In genomic region chr5:170291324-170291847, GRCh38 we compare ENCODE assay signal across 20 cellular contexts. TPM values are rescaled to one million over a fixed set of nuclear protein-coding genes. Genes with fewer than 3 reads are reported as not detected.
DNase-seq lines count a peak whose midpoint lies in the region; ATAC-seq and TF ChIP-seq lines count a peak whose summit lies in the region.
"Had no signal": no experiment of that assay in that cellular context is flagged by ENCODE, and none has a peak within 500 bp of the region (broad histone marks: within the 10 kb centered on the region; RNA-seq: fewer than 3 reads in every experiment).

No MANE protein-coding gene starts in this region.

- CTCF ChIA-PET in activated CD8-positive, alpha-beta T cell treated with anti-CD3 and anti-CD28 coated beads for 36 hours (lab: Charles Lee) = interaction anchor here (1.0 to 19.3 kb wide), 10 partner anchors 8 to 66 kb away, joined by 4 to 204 read pairs (median 37); partner anchors contain the start of gene LCP2

- ATAC-seq in activated CD8-positive, alpha-beta T cell treated with anti-CD3 and anti-CD28 coated beads for 36 hours = peak; percentile 7
- ATAC-seq in GM19463 (IDR thresholded peaks at IDR 0.05; ENCODE audit: unreplicated experiment) = no peak
- ATAC-seq: heart right ventricle had no signal

- no peaks in the 10 kb centered on the region for H3K27me3 Mint-ChIP-seq in activated naive CD4-positive, alpha-beta T cell treated with anti-CD3 and anti-CD28 coated beads, Interleukin-2, amount 50 U/mL, for 24 hours
- H3K27me3 Mint-ChIP-seq in activated CD8-positive, alpha-beta T cell treated with anti-CD3 and anti-CD28 coated beads for 36 hours = no peaks in the 10 kb centered on the region
- H3K27me3 Mint-ChIP-seq in immature natural killer cell (ENCODE audit: low read depth in 3 of 3) = peaks cover 3 to 11% (median 7%) of the 10 kb centered on the region in 3 donors

- TF ChIP-seq CTCF in activated CD8-positive, alpha-beta T cell treated with anti-CD3 and anti-CD28 coated beads for 36 hours (IDR thresholded peaks at IDR 0.05) = no peak

- peak overlapping the region; percentile 100 for H3K4me3 Mint-ChIP-seq in activated naive CD4-positive, alpha-beta T cell treated with anti-CD3 and anti-CD28 coated beads, Interleukin-2, amount 50 U/mL, for 24 hours
- peak overlapping the region; percentile 97 for H3K4me3 Mint-ChIP-seq in activated CD8-positive, alpha-beta T cell treated with anti-CD3 and anti-CD28 coated beads for 36 hours
- peak overlapping the region; percentile 97 to 100 (median 99) for H3K4me3 Mint-ChIP-seq in immature natural killer cell
- H3K4me3 Mint-ChIP-seq: nephron had no signal

- POLR2A ChIA-PET in activated CD8-positive, alpha-beta T cell treated with anti-CD3 and anti-CD28 coated beads for 36 hours (lab: Charles Lee) = interaction anchor here (0.7 to 21.9 kb wide), 8 partner anchors 10 to 41 kb away, joined by 3 to 470 read pairs (median 8); no protein-coding TSS in a partner anchor

- peaks cover 85% of the 10 kb centered on the region for H3K4me1 Mint-ChIP-seq in activated naive CD4-positive, alpha-beta T cell treated with anti-CD3 and anti-CD28 coated beads, Interleukin-2, amount 50 U/mL, for 24 hours
- H3K4me1 Mint-ChIP-seq in activated CD8-positive, alpha-beta T cell treated with anti-CD3 and anti-CD28 coated beads for 36 hours (ENCODE audit: low read depth) = peaks cover 76% of the 10 kb centered on the region
- H3K4me1 Mint-ChIP-seq in immature natural killer cell = peaks cover 98 to 99% of the 10 kb centered on the region in 2 donors

- peak overlapping the region; percentile 99 for H3K27ac Mint-ChIP-seq in activated naive CD4-positive, alpha-beta T cell treated with anti-CD3 and anti-CD28 coated beads, Interleukin-2, amount 50 U/mL, for 24 hours
- H3K27ac Mint-ChIP-seq in activated CD8-positive, alpha-beta T cell treated with anti-CD3 and anti-CD28 coated beads for 36 hours = peak overlapping the region; percentile 96
- H3K27ac Mint-ChIP-seq in immature natural killer cell = peak overlapping the region; percentile 89 to 99 (median 94)
- H3K27ac Mint-ChIP-seq: nephron had no signal

- DNase-seq in activated naive CD4-positive, alpha-beta T cell treated with Interleukin-2 at 50 U/mL for 16 hours = no peak
- DNase-seq in activated CD8-positive, alpha-beta T cell treated with anti-CD3 and anti-CD28 coated beads for 36 hours = peak; percentile 38
- DNase-seq in immature natural killer cell (no peak), COLO668 (lab: John Stamatoyannopoulos, UW; ENCODE audit: unreplicated experiment) (no peak), substantia nigra (lab: John Stamatoyannopoulos, UW) (no peak), NCI-H128 (lab: John Stamatoyannopoulos, UW; ENCODE audit: unreplicated experiment) (no peak)
- DNase-seq: activated CD4-positive, alpha-beta T cell treated with anti-CD3 and anti-CD28 coated beads for 4 hours; activated gamma-delta T cell; DMS 273 treated with DMSO at 0.1 percent for 48 hours; heart right ventricle; islet precursor cell; mammary epithelial cell; NCI-H1436 treated with DMSO at 0.1 percent for 48 hours; NCI-H345; NK-92 treated with Interleukin-12 subunit alpha and Interleukin-12 subunit beta, amount 100 ng/mL, for 24 hours had no signal

- H3K27ac ChIP-seq in substantia nigra (ENCODE audit: low read depth, low read length, poor library complexity, severe bottlenecking) = no peak overlapping the region
- H3K27ac ChIP-seq: KMS-11 had no signal

- intact Hi-C loops in activated CD8-positive, alpha-beta T cell treated with anti-CD3 and anti-CD28 coated beads for 36 hours (cut with micrococcal nuclease) = no loop called here

- H3K36me3 Mint-ChIP-seq in activated naive CD4-positive, alpha-beta T cell treated with anti-CD3 and anti-CD28 coated beads, Interleukin-2, amount 50 U/mL, for 24 hours = peaks cover 50% of the 10 kb centered on the region
- peaks cover 100% of the 10 kb centered on the region for H3K36me3 Mint-ChIP-seq in activated CD8-positive, alpha-beta T cell treated with anti-CD3 and anti-CD28 coated beads for 36 hours (ENCODE audit: low read depth)
- H3K36me3 Mint-ChIP-seq in immature natural killer cell = peaks cover 55 to 88% (median 60%) of the 10 kb centered on the region in 3 donors

- no peaks in the 10 kb centered on the region for H3K9me3 Mint-ChIP-seq in activated naive CD4-positive, alpha-beta T cell treated with anti-CD3 and anti-CD28 coated beads, Interleukin-2, amount 50 U/mL, for 24 hours
- no peaks in the 10 kb centered on the region for H3K9me3 Mint-ChIP-seq in activated CD8-positive, alpha-beta T cell treated with anti-CD3 and anti-CD28 coated beads for 36 hours
- H3K9me3 Mint-ChIP-seq in immature natural killer cell = no peaks in the 10 kb centered on the region

RNA-seq across cellular contexts. Expression of gene LCP2, which starts 6.2 kb away (rescaled TPM):
- total RNA-seq in activated CD8-positive, alpha-beta T cell treated with anti-CD3 and anti-CD28 coated beads for 36 hours = 100 to 1,000 TPM; 243 to 259 TPM
- 100 to 1,000 TPM in 1 of 3 donors, 10 to 100 TPM in 2; 87.1 to 276 (median 99.3) TPM for polyA plus RNA-seq in immature natural killer cell
- total RNA-seq: mammary epithelial cell, pulmonary artery endothelial cell had no signal
- polyA plus RNA-seq: mammary epithelial cell had no signal

RNA-seq across cellular contexts. Expression of gene C5orf58, which starts 58.6 kb away (rescaled TPM):
- not detected for total RNA-seq in activated CD8-positive, alpha-beta T cell treated with anti-CD3 and anti-CD28 coated beads for 36 hours
- 1 to 10 TPM in 1 of 3 donors, under 1 TPM in 1, not detected in 1; 0.23 to 1.9 TPM for polyA plus RNA-seq in immature natural killer cell
- total RNA-seq: mammary epithelial cell, pulmonary artery endothelial cell had no signal
- polyA plus RNA-seq: heart right ventricle, mammary epithelial cell had no signal
